24 cellular contexts compared by ENCODE assay signal in the genomic region with DNA sequence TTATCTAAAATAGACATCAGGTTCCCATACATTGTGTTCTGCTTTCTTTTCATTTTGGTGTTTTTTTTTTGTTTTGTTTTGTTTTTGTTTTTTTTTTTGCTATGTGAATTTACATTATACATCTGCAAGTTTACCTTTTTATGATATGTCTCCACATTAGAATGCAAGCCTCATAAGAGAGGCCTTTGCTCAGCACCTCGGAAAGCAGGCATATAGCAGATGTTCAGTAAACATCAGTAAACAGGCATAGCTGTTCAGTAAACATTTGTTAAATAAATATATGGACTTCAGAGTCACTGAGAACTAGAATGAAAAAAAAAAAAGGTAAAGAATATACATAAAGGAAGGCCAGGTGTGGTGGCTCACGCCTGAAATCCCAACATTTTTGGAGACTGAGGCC.
"Had no signal": no experiment of that assay in that cellular context is flagged by ENCODE, and none has a peak within 500 bp of the region (broad histone marks: within the 10 kb centered on the region; RNA-seq: fewer than 3 reads in every experiment).

No MANE protein-coding gene starts in this region.

- H3K27ac ChIP-seq: colonic mucosa, coronary artery, dorsolateral prefrontal cortex, epithelial cell of prostate, esophagus muscularis mucosa, esophagus squamous epithelium, foreskin keratinocyte, gastrocnemius medialis, gastroesophageal sphincter, heart left ventricle, heart right ventricle, hepatocyte had no signal

- H3K36me3 ChIP-seq: colonic mucosa, esophagus muscularis mucosa, esophagus squamous epithelium, gastrocnemius medialis, gastroesophageal sphincter, heart left ventricle, heart right ventricle had no signal

- H3K9me3 ChIP-seq: colonic mucosa, esophagus muscularis mucosa, esophagus squamous epithelium, gastrocnemius medialis, gastroesophageal sphincter, heart left ventricle, heart right ventricle had no signal

- H3K4me1 ChIP-seq: colonic mucosa, esophagus muscularis mucosa, esophagus squamous epithelium, foreskin keratinocyte, gastrocnemius medialis, gastroesophageal sphincter, heart right ventricle had no signal

- H3K4me3 ChIP-seq: colonic mucosa, coronary artery, dorsolateral prefrontal cortex, esophagus muscularis mucosa, esophagus squamous epithelium, gastrocnemius medialis, gastroesophageal sphincter, heart left ventricle, heart right ventricle, hepatocyte had no signal

- DNase-seq: colonic mucosa; cortex of kidney; dermis blood vessel endothelial cell; dorsolateral prefrontal cortex; effector CD4-positive, alpha-beta T cell; effector CD8-positive, alpha-beta T cell; effector memory CD4-positive, alpha-beta T cell; effector memory CD8-positive, alpha-beta T cell; endodermal cell; erythroblast; esophagus squamous epithelium; foreskin fibroblast; foreskin keratinocyte; foreskin melanocyte; gastrocnemius medialis; glutamatergic neuron; head of caudate nucleus; heart left ventricle; heart right ventricle had no signal
